ENCODE assay signal across 9 cellular contexts in genomic region chr20:9514461-9515210, GRCh38. TPM values are rescaled to one million over a fixed set of nuclear protein-coding genes. Genes with fewer than 3 reads are reported as not detected.
DNase-seq lines count a peak whose midpoint lies in the region; ATAC-seq and TF ChIP-seq lines count a peak whose summit lies in the region.
"Had no signal": no experiment of that assay in that cellular context is flagged by ENCODE, and none has a peak within 500 bp of the region (broad histone marks: within the 10 kb centered on the region; RNA-seq: fewer than 3 reads in every experiment).

TSS of gene LAMP5 (plus strand) at chr20:9514590. CDS start at chr20:9514853, 263 bp downstream.

- WGBS in heart right ventricle, 2 donors = 1 to 2% methylated on average over 38 of the region's 38 CpGs

- no peak for TF ChIP-seq CTCF in heart right ventricle (IDR thresholded peaks at IDR 0.05)

- intact Hi-C loops in heart right ventricle (cut with DNase I) = no loop called here

- H3K27me3 Mint-ChIP-seq in activated naive CD8-positive, alpha-beta T cell treated with anti-CD3 and anti-CD28 coated beads, Interleukin-2, amount 50 U/mL, for 24 hours = peaks cover 67% of the 10 kb centered on the region

- no peak within 1 kb of the TSS for H3K4me3 Mint-ChIP-seq in activated naive CD8-positive, alpha-beta T cell treated with anti-CD3 and anti-CD28 coated beads, Interleukin-2, amount 50 U/mL, for 24 hours

- H3K9me3 Mint-ChIP-seq in activated naive CD8-positive, alpha-beta T cell treated with anti-CD3 and anti-CD28 coated beads, Interleukin-2, amount 50 U/mL, for 24 hours = no peaks in the 10 kb centered on the region

- DNase-seq in NT2/D1 (ENCODE audit: low read depth, low spot score) (peak; percentile 67), heart right ventricle (peak in 1 of 2 donors; percentile 12), retina (peak; percentile 75), COLO829 (ENCODE audit: low spot score) (no peak)
- DNase-seq in activated naive CD8-positive, alpha-beta T cell treated with anti-CD3 and anti-CD28 coated beads, Interleukin-2, amount 50 U/mL, for 24 hours = no peak

- peaks cover 3% of the 10 kb centered on the region for H3K4me1 Mint-ChIP-seq in activated naive CD8-positive, alpha-beta T cell treated with anti-CD3 and anti-CD28 coated beads, Interleukin-2, amount 50 U/mL, for 24 hours

- H3K9me3 ChIP-seq in NT2/D1 (ENCODE audit: insufficient read depth, low read length) (no peaks in the 10 kb centered on the region), heart right ventricle (no peaks in the 10 kb centered on the region)

- H3K27ac Mint-ChIP-seq in activated naive CD8-positive, alpha-beta T cell treated with anti-CD3 and anti-CD28 coated beads, Interleukin-2, amount 50 U/mL, for 24 hours = no peak within 1 kb of the TSS

- no peaks in the 10 kb centered on the region for H3K36me3 ChIP-seq in NT2/D1 (ENCODE audit: insufficient read depth, insufficient read length, low read length)
- no peaks in the 10 kb centered on the region for H3K36me3 ChIP-seq in heart right ventricle

- peak; percentile 40 for ATAC-seq in HG02981 (IDR thresholded peaks at IDR 0.05; ENCODE audit: unreplicated experiment)
- peak in 7 of 8 donors; percentile 36 to 80 (median 69) for ATAC-seq in heart right ventricle
- ATAC-seq in HG02759 (IDR thresholded peaks at IDR 0.05; ENCODE audit: unreplicated experiment) = no peak
- no peak for ATAC-seq in GM21529 (IDR thresholded peaks at IDR 0.05; ENCODE audit: unreplicated experiment)
- no peak for ATAC-seq in activated naive CD8-positive, alpha-beta T cell treated with anti-CD3 and anti-CD28 coated beads, Interleukin-2, amount 50 U/mL, for 24 hours
- ATAC-seq: K562 had no signal

- H3K27me3 ChIP-seq in NT2/D1 (ENCODE audit: insufficient read depth, insufficient read length) (peaks cover 94% of the 10 kb centered on the region), heart right ventricle (peaks cover 6 to 99% (median 91%) of the 10 kb centered on the region in 7 donors)

- no peaks in the 10 kb centered on the region for H3K36me3 Mint-ChIP-seq in activated naive CD8-positive, alpha-beta T cell treated with anti-CD3 and anti-CD28 coated beads, Interleukin-2, amount 50 U/mL, for 24 hours (ENCODE audit: low read depth)

- H3K9ac ChIP-seq in NT2/D1 (ENCODE audit: insufficient read length, low read depth) = peak within 1 kb of the TSS; percentile 72

- no peak within 1 kb of the TSS for H3K27ac ChIP-seq in heart right ventricle

- peaks cover 7% of the 10 kb centered on the region for H3K4me1 ChIP-seq in NT2/D1 (ENCODE audit: insufficient read depth, insufficient read length)
- peaks cover 0 to 30% (median 25%) of the 10 kb centered on the region in 9 donors for H3K4me1 ChIP-seq in heart right ventricle

- peak within 1 kb of the TSS; percentile 40 for H3K4me3 ChIP-seq in NT2/D1 (ENCODE audit: insufficient read length, low read depth)
- peak within 1 kb of the TSS in 7 of 10 donors; percentile 11 to 42 (median 38) for H3K4me3 ChIP-seq in heart right ventricle
- H3K4me3 ChIP-seq: K562 had no signal

RNA-seq across cellular contexts. Expression of gene LAMP5, which starts in this region (rescaled TPM):
- under 1 TPM in 4 of 10 donors, not detected in 6; 0.10 to 0.16 (median 0.12) TPM for total RNA-seq in heart right ventricle
- under 1 TPM in 1 of 2 donors, not detected in 1; 0.04 TPM for polyA plus RNA-seq in heart right ventricle
- total RNA-seq: K562 had no signal
- polyA plus RNA-seq: K562 had no signal

Comparison
In these comparisons a context has a peak if more than half of its experiments do, and no peak if none do; other contexts are left out.
1. Peak in ATAC-seq and H3K4me3 ChIP-seq in heart right ventricle; RNA of the gene not detected or under 1 TPM.
2. DNase-seq: peak in NT2/D1 (single experiment) and retina (single experiment); none in COLO829 (single experiment) and activated naive CD8-positive, alpha-beta T cell treated with anti-CD3 and anti-CD28 coated beads, Interleukin-2, amount 50 U/mL, for 24 hours (single experiment).